16 cellular contexts compared by ENCODE assay signal in genomic region chr12:70360218-70360617, GRCh38. TPM values are rescaled to one million over a fixed set of nuclear protein-coding genes. Genes with fewer than 3 reads are reported as not detected.
DNase-seq lines count a peak whose midpoint lies in the region; ATAC-seq, FAIRE-seq and TF ChIP-seq lines count a peak whose summit lies in the region.
"Had no signal": no experiment of that assay in that cellular context is flagged by ENCODE, and none has a peak within 500 bp of the region (broad histone marks: within the 10 kb centered on the region; RNA-seq: fewer than 3 reads in every experiment).

No MANE protein-coding gene starts in this region.

- H2BK120ac ChIP-seq in H1 (replicated peaks; ENCODE audit: low read depth, low read length) = no peak overlapping the region

- H3K23ac ChIP-seq in H1 (ENCODE audit: insufficient read length) = no peak overlapping the region

- TF ChIP-seq EP300 in HepG2 (IDR thresholded peaks at IDR 0.05; ENCODE audit: low read depth in 2 of 2, low read length in 2 of 2) = no peak
- no peak for TF ChIP-seq EP300 in HepG2 (CRISPR knock-in tag; IDR thresholded peaks at IDR 0.05; ENCODE audit: borderline replicate concordance)
- no peak for TF ChIP-seq EP300 in H1 (IDR thresholded peaks at IDR 0.05; ENCODE audit: borderline replicate concordance in 1 of 2, low read depth in 2 of 2, low read length in 2 of 2)

- in situ Hi-C loops in HepG2 (cut with HindIII; ENCODE audit: extremely low pct_ligation_motif_present, low pct_unique_long_range_greater_than_20kb) = loop anchor here (25.0 kb wide), 1 partner anchor 473 kb away; no protein-coding TSS in a partner anchor

- H4K20me1 ChIP-seq in HepG2 (ENCODE audit: insufficient read depth, low read length) (no peaks in the 10 kb centered on the region), Karpas-422 (ENCODE audit: insufficient read depth, low read depth, low read length) (no peaks in the 10 kb centered on the region), H1 (replicated peaks in 1 of 2; ENCODE audit: control insufficient read depth in 1 of 2, insufficient read depth in 2 of 2, low read length in 2 of 2) (no peaks in the 10 kb centered on the region)

- CTCF ChIA-PET in HepG2 (lab: Yijun Ruan, JAX; ENCODE audit: low intra/inter-chr PET ratio, low total read pairs) (no interaction called here), H1 (lab: Charles Lee; ENCODE audit: partially characterized antibody) (interaction anchor here (0.6 kb wide), 1 partner anchor 64 kb away, joined by 3 read pairs; no protein-coding TSS in a partner anchor)

- no peaks in the 10 kb centered on the region for H3K9me2 ChIP-seq in Karpas-422 (replicated peaks; ENCODE audit: insufficient read depth, low read length)

- peaks cover 5% of the 10 kb centered on the region for H3K4me1 ChIP-seq in HepG2 (ENCODE audit: insufficient read depth, low read length)
- peaks cover 0 to 4% (median 0%) of the 10 kb centered on the region in 4 donors for H3K4me1 ChIP-seq in right lobe of liver
- H3K4me1 ChIP-seq in Karpas-422 (ENCODE audit: low read length) = peaks cover 96% of the 10 kb centered on the region
- H3K4me1 ChIP-seq in H1 (replicated peaks in 1 of 4; ENCODE audit: control insufficient read depth in 3 of 4, insufficient read depth in 4 of 4, low read length in 3 of 4) = peaks cover 0 to 3% (median 2%) of the 10 kb centered on the region in 4 experiments; a peak in 3 of 7 replicates
- peaks cover 0 to 3% of the 10 kb centered on the region in 2 donors for H3K4me1 ChIP-seq in kidney (ENCODE audit: control insufficient read depth in 1 of 2, insufficient read depth in 1 of 2, low read depth in 1 of 2, low read length in 2 of 2)

- TF ChIP-seq RAD21 in HepG2 (CRISPR knock-in tag; IDR thresholded peaks at IDR 0.05) = no peak
- no peak for TF ChIP-seq RAD21 in H1 (IDR thresholded peaks at IDR 0.05 in 1 of 2, conservative IDR thresholded peaks at IDR 0.05 in 1 of 2; ENCODE audit: low read depth in 2 of 2, low read length in 2 of 2)

- H4K8ac ChIP-seq in H1 (ENCODE audit: extremely low read depth, insufficient read depth, low read length) = no peak overlapping the region

- H3K36me3 ChIP-seq in HepG2 (replicated peaks in 1 of 2; ENCODE audit: control insufficient read depth in 1 of 2, insufficient read depth in 2 of 2, low read length in 2 of 2) = no peaks in the 10 kb centered on the region
- H3K36me3 ChIP-seq in right lobe of liver = no peaks in the 10 kb centered on the region
- H3K36me3 ChIP-seq in Karpas-422 (ENCODE audit: insufficient read depth, low read length) = peaks cover 25% of the 10 kb centered on the region; the same call in 1 of the 2 replicates
- H3K36me3 ChIP-seq in H1 (ENCODE audit: control insufficient read depth in 2 of 4, insufficient read depth in 4 of 4, low read length in 3 of 4) = no peaks in the 10 kb centered on the region; a peak in 1 of 8 replicates
- H3K36me3 ChIP-seq in kidney (ENCODE audit: control insufficient read depth in 1 of 2, insufficient read depth in 2 of 2, low read length in 2 of 2) = no peaks in the 10 kb centered on the region

- DNase-seq in HepG2 (ENCODE audit: low spot score) = no peak
- DNase-seq in right lobe of liver = no peak
- DNase-seq in Karpas-422 = peak; percentile 75
- DNase-seq in H1 (ENCODE audit: low read depth in 1 of 2, low spot score in 2 of 2) = no peak
- DNase-seq in frontal cortex (ENCODE audit: low spot score in 2 of 2) = no peak
- no peak for DNase-seq in kidney
- no peak for DNase-seq in NCI-H69 (lab: John Stamatoyannopoulos, UW)
- DNase-seq: AML-193; CD4-positive, CD25-positive, alpha-beta regulatory T cell; Kasumi-1 had no signal

- no peak overlapping the region for H2AFZ ChIP-seq in HepG2 (ENCODE audit: low read length)
- H2AFZ ChIP-seq in Karpas-422 (ENCODE audit: low read length) = no peak overlapping the region
- no peak overlapping the region for H2AFZ ChIP-seq in H1 (ENCODE audit: low read length)

- no peak overlapping the region for H3K18ac ChIP-seq in H1 (ENCODE audit: extremely low read depth, low read length)

- H3K4me2 ChIP-seq in HepG2 (ENCODE audit: low read depth, low read length) (no peak overlapping the region), Karpas-422 (ENCODE audit: low read depth, low read length, poor library complexity, severe bottlenecking) (peak overlapping the region; percentile 98), H1 (ENCODE audit: insufficient read depth in 1 of 2, low read depth in 2 of 2, low read length in 2 of 2) (no peak overlapping the region)
- H3K4me2 ChIP-seq: BLaER1 treated with 17β-estradiol and CSF1 and Interleukin-3, amounts not matched to agents 10 nM and 100 nM had no signal

- H3K9me3 ChIP-seq in HepG2 (ENCODE audit: low read length) = no peaks in the 10 kb centered on the region
- H3K9me3 ChIP-seq in right lobe of liver = no peaks in the 10 kb centered on the region
- H3K9me3 ChIP-seq in Karpas-422 (ENCODE audit: low read length) = no peaks in the 10 kb centered on the region
- no peaks in the 10 kb centered on the region for H3K9me3 ChIP-seq in H1 (ENCODE audit: insufficient read depth in 2 of 2, low read depth in 1 of 2, low read length in 1 of 2)
- H3K9me3 ChIP-seq in kidney (ENCODE audit: control insufficient read depth in 1 of 2, low read length in 2 of 2) = no peaks in the 10 kb centered on the region
- H3K9me3 ChIP-seq: BLaER1 treated with 17β-estradiol and CSF1 and Interleukin-3, amounts not matched to agents 10 nM and 100 nM had no signal

- H2BK15ac ChIP-seq in H1 (ENCODE audit: low read length) = no peak overlapping the region

- no peak overlapping the region for H2BK20ac ChIP-seq in H1 (ENCODE audit: low read length)

- FAIRE-seq in HepG2 (lab: Jason Lieb, UNC) = no peak
- peak; percentile 13 for FAIRE-seq in H1 (lab: Jason Lieb, UNC)
- no peak for FAIRE-seq in frontal cortex (lab: Jason Lieb, UNC)
- no peak for FAIRE-seq in kidney (lab: Jason Lieb, UNC)
- FAIRE-seq: GM12878, H54 had no signal

- H2AK5ac ChIP-seq in H1 (ENCODE audit: low read depth, low read length) = no peak overlapping the region

- H3K14ac ChIP-seq in H1 (ENCODE audit: insufficient read length) = no peak overlapping the region

- H3K27ac ChIP-seq in HepG2 (ENCODE audit: extremely low read length, insufficient read depth, low read length) (no peak overlapping the region), right lobe of liver (no peak overlapping the region), Karpas-422 (ENCODE audit: low read length) (peak overlapping the region; percentile 92), H1 (ENCODE audit: low read depth, low read length) (no peak overlapping the region), kidney (ENCODE audit: low read depth in 2 of 2, low read length in 2 of 2) (no peak overlapping the region)
- H3K27ac ChIP-seq: 22Rv1; BLaER1 treated with 17β-estradiol and CSF1 and Interleukin-3, amounts not matched to agents 10 nM and 100 nM; HL-60 had no signal

- no peak overlapping the region for H2BK12ac ChIP-seq in H1 (ENCODE audit: low read depth, low read length)

- H3K4ac ChIP-seq in H1 (replicated peaks; ENCODE audit: insufficient read length, low read depth, low read length) = no peak overlapping the region

- H3K9ac ChIP-seq in HepG2 (ENCODE audit: insufficient read depth, low read depth, low read length) = no peak overlapping the region
- no peak overlapping the region for H3K9ac ChIP-seq in Karpas-422 (ENCODE audit: low read length)
- no peak overlapping the region for H3K9ac ChIP-seq in H1 (replicated peaks in 1 of 4; ENCODE audit: extremely low read depth in 1 of 4, low read depth in 3 of 4, low read length in 3 of 4)
- H3K9ac ChIP-seq in kidney (ENCODE audit: low read length in 2 of 2) = no peak overlapping the region
- H3K9ac ChIP-seq: BLaER1 treated with 17β-estradiol and CSF1 and Interleukin-3, amounts not matched to agents 10 nM and 100 nM had no signal

- H3K23me2 ChIP-seq in H1 (ENCODE audit: low read depth, low read length) = peaks cover 3% of the 10 kb centered on the region; the same call in 1 of the 2 replicates

- ATAC-seq in HepG2 (no peak), right lobe of liver (no peak), GM21576 (IDR thresholded peaks at IDR 0.05; ENCODE audit: unreplicated experiment) (no peak)
- ATAC-seq: GM12878 had no signal

- H3K4me3 ChIP-seq in HepG2 (replicated peaks in 1 of 3; ENCODE audit: insufficient read depth in 1 of 3, low read depth in 2 of 3, low read length in 3 of 3) (no peak overlapping the region), right lobe of liver (no peak overlapping the region), Karpas-422 (ENCODE audit: low read length) (no peak overlapping the region), H1 (ENCODE audit: extremely low read depth in 1 of 4, insufficient read depth in 2 of 4, low read depth in 3 of 4, low read length in 4 of 4) (peak overlapping the region in 1 of 4 experiments; percentile 23; a peak in 1 of 8 replicates), kidney (ENCODE audit: low read length in 2 of 2) (no peak overlapping the region)
- H3K4me3 ChIP-seq: BLaER1 treated with 17β-estradiol and CSF1 and Interleukin-3, amounts not matched to agents 10 nM and 100 nM; GM12878 had no signal

- POLR2A ChIA-PET in HepG2 (lab: Yijun Ruan, JAX) = no interaction called here
- POLR2A ChIA-PET in H1 (lab: Charles Lee; ENCODE audit: partially characterized antibody) = no interaction called here

- TF ChIP-seq CTCF in HepG2 (CRISPR knock-in tag; IDR thresholded peaks at IDR 0.05) = no peak
- TF ChIP-seq CTCF in right lobe of liver (IDR thresholded peaks at IDR 0.05) = no peak
- TF ChIP-seq CTCF in H1 (IDR thresholded peaks at IDR 0.05; ENCODE audit: control extremely low read depth in 1 of 3, insufficient read depth in 1 of 3, low read depth in 1 of 3, low read length in 3 of 3) = no peak
- TF ChIP-seq CTCF in kidney (IDR thresholded peaks at IDR 0.05; ENCODE audit: borderline replicate concordance, extremely low read depth, insufficient read depth) = no peak

- H3K79me2 ChIP-seq in HepG2 (ENCODE audit: insufficient read depth, low read length) (no peaks in the 10 kb centered on the region), Karpas-422 (ENCODE audit: low read length) (peaks cover 7% of the 10 kb centered on the region), H1 (ENCODE audit: control insufficient read depth in 1 of 2, insufficient read depth in 2 of 2, low read length in 2 of 2) (no peaks in the 10 kb centered on the region)

- H2BK5ac ChIP-seq in H1 (ENCODE audit: low read depth, low read length) = no peak overlapping the region

- H3K27me3 ChIP-seq in HepG2 (ENCODE audit: control insufficient read depth in 1 of 2, insufficient read depth in 2 of 2, low read length in 2 of 2) = peaks cover 0 to 9% of the 10 kb centered on the region in 2 experiments; a peak in 3 of 5 replicates
- peaks cover 0 to 11% of the 10 kb centered on the region in 2 donors for H3K27me3 ChIP-seq in right lobe of liver
- H3K27me3 ChIP-seq in Karpas-422 (ENCODE audit: low read length) = no peaks in the 10 kb centered on the region
- peaks cover 0 to 2% (median 0%) of the 10 kb centered on the region in 4 experiments; a peak in 2 of 7 replicates for H3K27me3 ChIP-seq in H1 (replicated peaks in 1 of 4; ENCODE audit: control insufficient read depth in 3 of 4, extremely low read depth in 1 of 4, insufficient read depth in 3 of 4, low read length in 3 of 4)

- H4K91ac ChIP-seq in H1 (replicated peaks; ENCODE audit: insufficient read length, low read length) = no peak overlapping the region

- intact Hi-C loops in HepG2 (cut with micrococcal nuclease; ENCODE audit: unreplicated experiment) = loop anchor here (10.0 kb wide), 1 partner anchor 115 kb away; the partner anchor contains the start of gene CNOT2
- intact Hi-C loops in right lobe of liver (cut with DNase I) = no loop called here
- intact Hi-C loops in kidney (cut with DNase I) = no loop called here

- no peak overlapping the region for H3K56ac ChIP-seq in H1 (replicated peaks; ENCODE audit: insufficient read length, low read depth, low read length)

- no peaks in the 10 kb centered on the region for H3K79me1 ChIP-seq in H1 (ENCODE audit: low read depth, low read length)

- TF ChIP-seq POLR2A in HepG2 (IDR thresholded peaks at IDR 0.05; ENCODE audit: insufficient read depth in 1 of 2, low read depth in 2 of 2, low read length in 2 of 2) (no peak), right lobe of liver (IDR thresholded peaks at IDR 0.05) (no peak), H1 (IDR thresholded peaks at IDR 0.05; ENCODE audit: control extremely low read depth in 1 of 2, low read depth in 2 of 2, low read length in 2 of 2) (no peak)

- no TSS peak for BruUV-seq in HepG2 (replicated peaks; lab: Mats Ljungman, UMichigan)

- no peak overlapping the region for H4K5ac ChIP-seq in H1 (ENCODE audit: insufficient read length, low read depth, low read length)

RNA-seq across cellular contexts. Expression of gene KCNMB4, which starts 5.9 kb away (rescaled TPM):
- 0.84 and 1.7 TPM in 2 replicates for total RNA-seq in HepG2 (2016; rRNA removed; fragmentation: Illumina TruSeq; extraction: Trizol)
- 0.71 and 0.97 TPM in 2 replicates for total RNA-seq in HepG2 (2016; cell fraction: cytosol; rRNA removed; fragmentation: Illumina TruSeq; extraction: Trizol; ENCODE audit: low read depth)
- 0.68 and 0.89 TPM in 2 replicates for total RNA-seq in HepG2 (2016; cell fraction: insoluble cytoplasmic fraction; rRNA removed; fragmentation: Illumina TruSeq; extraction: Trizol)
- 1.3 and 1.8 TPM in 2 replicates for total RNA-seq in HepG2 (2016; cell fraction: membrane; rRNA removed; fragmentation: Illumina TruSeq; extraction: Trizol)
- total RNA-seq in HepG2 (2016; cell fraction: nucleus; rRNA removed; fragmentation: Illumina TruSeq; extraction: Trizol) = 0.66 and 0.68 TPM in 2 replicates
- 0.67 and 1.1 TPM in 2 replicates for polyA plus RNA-seq in HepG2 (2011; rRNA removed)
- 0.95 and 1.1 TPM in 2 replicates for polyA plus RNA-seq in HepG2 (2011; cell fraction: cytosol; rRNA removed)
- 0.53 and 0.57 TPM in 2 replicates for polyA plus RNA-seq in HepG2 (2011; cell fraction: nucleus; rRNA removed)
- 0.35 and 0.38 TPM in 2 replicates for polyA plus RNA-seq in HepG2 (2012)
- polyA plus RNA-seq in HepG2 (2016; cell fraction: cytosol; fragmentation: Illumina TruSeq; extraction: Trizol; ENCODE audit: low read depth) = 1.0 and 1.1 TPM in 2 replicates
- 0.85 and 0.97 TPM in 2 replicates for polyA plus RNA-seq in HepG2 (2016; cell fraction: insoluble cytoplasmic fraction; fragmentation: Illumina TruSeq; extraction: Trizol; ENCODE audit: low read depth)
- polyA plus RNA-seq in HepG2 (2016; cell fraction: membrane; fragmentation: Illumina TruSeq; extraction: Trizol; ENCODE audit: low read depth) = 1.2 and 1.5 TPM in 2 replicates
- 0.88 and 0.93 TPM in 2 replicates for polyA plus RNA-seq in HepG2 (2016; cell fraction: nucleus; fragmentation: Illumina TruSeq; extraction: Trizol; ENCODE audit: insufficient read depth, low read depth)
- polyA minus RNA-seq in HepG2 (2011; rRNA and poly(A)+ RNA removed; ENCODE audit: low replicate concordance) = 1.6 and 2.8 TPM in 2 replicates
- 0.44 and 0.59 TPM in 2 replicates for polyA minus RNA-seq in HepG2 (2011; cell fraction: cytosol; rRNA and poly(A)+ RNA removed)
- 0.77 and 1.2 TPM in 2 replicates for polyA minus RNA-seq in HepG2 (2011; cell fraction: nucleus; rRNA and poly(A)+ RNA removed)
- total RNA-seq in right lobe of liver = 1 to 10 TPM in 1 of 6 experiments, under 1 TPM in 5; 0.25 to 1.3 (median 0.57) TPM
- 55.5 and 55.9 TPM in 2 replicates for total RNA-seq in Karpas-422 (2014; rRNA removed; shearing (Covaris generic); ENCODE audit: low replicate concordance)
- 12.7 and 16.0 TPM in 2 replicates for total RNA-seq in H1 (2021; fragmentation: NEBNext Ultra II Directional; extraction: Animal tissue kit (Norgen Biotek cat#: 25700))
- polyA plus RNA-seq in H1 (2011; rRNA removed) = 10.0 and 10.9 TPM in 2 replicates
- 11.1 TPM for polyA plus RNA-seq in H1 (2011; cell fraction: cytosol; rRNA removed)
- polyA plus RNA-seq in H1 (2011; cell fraction: nucleus; rRNA removed) = 7.1 TPM
- polyA plus RNA-seq in H1 (2012, experiment 1 of 2) = 8.4 to 10.0 TPM (median 9.3 TPM) in 4 replicates
- polyA plus RNA-seq in H1 (2012, experiment 2 of 2) = 5.1 TPM
- polyA plus RNA-seq in H1 (2013, experiment 1 of 2) = 15.0 TPM
- 15.6 TPM for polyA plus RNA-seq in H1 (2013, experiment 2 of 2)
- 11.4 and 11.8 TPM in 2 replicates for polyA minus RNA-seq in H1 (2011; rRNA and poly(A)+ RNA removed)
- 8.1 TPM for polyA minus RNA-seq in H1 (2011; cell fraction: cytosol; rRNA and poly(A)+ RNA removed)
- 9.3 TPM for polyA minus RNA-seq in H1 (2011; cell fraction: nucleus; rRNA and poly(A)+ RNA removed)
- 54.2 TPM for total RNA-seq in frontal cortex
- total RNA-seq in kidney = 3.9 TPM
- 5.6 TPM for polyA plus RNA-seq in kidney (ENCODE audit: insufficient read depth, low read depth, low replicate concordance)
